In genomic region chr2:181586569-181587076, GRCh38 we compare ENCODE assay signal across 9 cellular contexts.
A peak's percentile ranks its signal among the peaks of the same experiment; 100 is the strongest.
DNase-seq lines count a peak whose midpoint lies in the region; ATAC-seq and TF ChIP-seq lines count a peak whose summit lies in the region.
"Had no signal": no experiment of that assay in that cellular context is flagged by ENCODE, and none has a peak within 500 bp of the region (broad histone marks: within the 10 kb centered on the region; RNA-seq: fewer than 3 reads in every experiment).

No MANE protein-coding gene starts in this region.

- DNase-seq in GM10248 (ENCODE audit: extremely low spot score) (peak; percentile 26), UCSD-AML1 (lab: John Stamatoyannopoulos, UW; ENCODE audit: unreplicated experiment) (peak; percentile 17), esophagus muscularis mucosa (ENCODE audit: extremely low spot score) (no peak), NCI-H128 (lab: John Stamatoyannopoulos, UW; ENCODE audit: unreplicated experiment) (no peak), left colon (no peak), SIG-M5 (lab: John Stamatoyannopoulos, UW) (no peak)

- no peak for TF ChIP-seq EP300 in esophagus muscularis mucosa (IDR thresholded peaks at IDR 0.05)

- no peaks in the 10 kb centered on the region for H3K9me3 ChIP-seq in esophagus muscularis mucosa

- H3K36me3 ChIP-seq in esophagus muscularis mucosa: no peaks in the 10 kb centered on the region

- POLR2A ChIA-PET in GM10248 (lab: Yijun Ruan, JAX): no interaction called here

- H3K4me1 ChIP-seq in esophagus muscularis mucosa: no peaks in the 10 kb centered on the region

- no peak for TF ChIP-seq CTCF in GM10248 (IDR thresholded peaks at IDR 0.05; ENCODE audit: control extremely low read depth, extremely low read depth, low read depth, missing control alignments)
- TF ChIP-seq CTCF in esophagus muscularis mucosa (IDR thresholded peaks at IDR 0.05): no peak

- CTCF ChIA-PET in GM10248 (lab: Yijun Ruan, JAX): interaction anchor here (1.0 to 2.6 kb wide), 6 partner anchors 8 to 129 kb away, joined by 3 to 9 read pairs (median 5); no protein-coding TSS in a partner anchor

- peaks cover 0 to 3% (median 0%) of the 10 kb centered on the region in 4 donors for H3K27me3 ChIP-seq in esophagus muscularis mucosa

- H3K4me3 ChIP-seq in esophagus muscularis mucosa: no peak overlapping the region
- H3K4me3 ChIP-seq: skin epidermis had no signal

- no peak overlapping the region for H3K27ac ChIP-seq in esophagus muscularis mucosa (replicated peaks in 1 of 4)
- H3K27ac ChIP-seq: skin epidermis had no signal

- whole genome bisulfite sequencing in esophagus muscularis mucosa: 34% methylated on average over 4 of the region's 4 CpGs

- no peak for TF ChIP-seq POLR2A in esophagus muscularis mucosa (IDR thresholded peaks at IDR 0.05; ENCODE audit: low read depth)

- intact Hi-C loops in esophagus muscularis mucosa (cut with DNase I) (no loop called here), left colon (cut with DNase I, micrococcal nuclease) (no loop called here)

- peak; percentile 92 for ATAC-seq in GM21447 (IDR thresholded peaks at IDR 0.05; ENCODE audit: unreplicated experiment)
- peak; percentile 90 for ATAC-seq in HG03575 (IDR thresholded peaks at IDR 0.05; ENCODE audit: extremely low read depth, insufficient number of reproducible peaks, low FRiP score, unreplicated experiment)
- ATAC-seq in left colon: no peak

Comparison
In these comparisons a context has a peak if more than half of its experiments do, and no peak if none do; other contexts are left out.
1. DNase-seq: peak in GM10248 (single experiment) and UCSD-AML1 (single experiment); none in esophagus muscularis mucosa (single experiment), NCI-H128 (single experiment), left colon (0 of 2) and SIG-M5 (single experiment).